Comparison of ENCODE assay signal across 25 cellular contexts in the genomic region with DNA sequence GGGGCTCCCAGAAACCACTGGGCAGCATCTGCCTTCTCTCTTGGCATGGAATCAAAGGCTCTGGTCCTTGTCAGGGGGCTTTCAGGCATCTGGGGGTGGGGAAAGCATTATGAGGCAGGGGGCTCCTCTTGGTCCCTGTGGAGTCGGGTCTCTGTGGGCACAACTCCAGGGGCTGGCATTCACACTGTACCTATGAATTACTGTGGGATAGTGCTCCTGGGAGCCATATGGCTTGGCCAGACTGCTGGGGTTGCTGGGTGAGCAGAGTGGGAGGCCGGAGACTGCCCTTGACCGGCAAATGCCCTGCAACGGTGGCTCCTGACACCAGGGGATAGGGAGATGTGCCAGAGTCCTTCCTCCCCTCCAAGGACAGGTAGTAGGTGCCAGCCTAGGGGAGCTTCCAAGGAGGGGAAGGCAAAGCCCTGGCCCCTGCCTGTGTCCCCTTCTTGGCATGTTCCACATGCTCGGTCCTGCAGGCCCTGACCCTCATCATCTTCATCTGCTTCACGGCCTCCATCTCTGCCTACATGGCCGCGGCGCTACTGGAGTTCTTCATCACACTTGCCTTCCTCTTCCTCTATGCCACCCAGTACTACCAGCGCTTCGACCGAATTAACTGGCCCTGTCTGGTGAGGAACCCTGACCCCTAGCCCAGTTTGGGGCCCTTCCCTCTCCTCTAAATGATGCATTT. TPM values are rescaled to one million over a fixed set of nuclear protein-coding genes. Genes with fewer than 3 reads are reported as not detected.
DNase-seq lines count a peak whose midpoint lies in the region; ATAC-seq and TF ChIP-seq lines count a peak whose summit lies in the region.
"Had no signal": no experiment of that assay in that cellular context is flagged by ENCODE, and none has a peak within 500 bp of the region (broad histone marks: within the 10 kb centered on the region; RNA-seq: fewer than 3 reads in every experiment).

No MANE protein-coding gene starts in this region.

- H3K4me1 ChIP-seq in psoas muscle (no peaks in the 10 kb centered on the region), stomach (peaks cover 0 to 10% (median 0%) of the 10 kb centered on the region in 4 donors)
- H3K4me1 ChIP-seq: SJCRH30 had no signal

- peak; percentile 2 for DNase-seq in activated CD4-positive, alpha-beta T cell treated with anti-CD3 and anti-CD28 coated beads for 36 hours
- no peak for DNase-seq in activated CD4-positive, alpha-beta T cell treated with anti-CD3 and anti-CD28 coated beads, Interleukin-2, amount 50 U/mL, for 48 hours
- DNase-seq in WTC11 (ENCODE audit: low spot score) (no peak), left cardiac atrium (peak; percentile 46), psoas muscle (no peak), HCEC 1CT (no peak), stomach (no peak)
- DNase-seq: ACHN; CD8-positive, alpha-beta T cell; DND-41; H7; HFFc6; MG63; NCI-H1417; NCI-H187; NCI-H2107; NCI-H774; NK-92 treated with Interleukin-12 subunit alpha and Interleukin-12 subunit beta, amount 100 ng/mL, for 24 hours; SJCRH30 had no signal

- H3K9me3 ChIP-seq in psoas muscle (no peaks in the 10 kb centered on the region), stomach (no peaks in the 10 kb centered on the region)
- H3K9me3 ChIP-seq: MG63, SJCRH30 had no signal

- peaks cover 2% of the 10 kb centered on the region for H3K27me3 Mint-ChIP-seq in activated CD4-positive, alpha-beta T cell treated with anti-CD3 and anti-CD28 coated beads for 36 hours
- H3K27me3 Mint-ChIP-seq in WTC11 (ENCODE audit: low read depth) = peaks cover 59% of the 10 kb centered on the region

- no peaks in the 10 kb centered on the region for H3K9me3 Mint-ChIP-seq in activated CD4-positive, alpha-beta T cell treated with anti-CD3 and anti-CD28 coated beads for 36 hours (ENCODE audit: low read depth)
- no peaks in the 10 kb centered on the region for H3K9me3 Mint-ChIP-seq in WTC11
- H3K9me3 Mint-ChIP-seq: CD8-positive, alpha-beta T cell; HFFc6 had no signal

- intact Hi-C loops in activated CD4-positive, alpha-beta T cell treated with anti-CD3 and anti-CD28 coated beads for 36 hours (cut with DNase I, micrococcal nuclease) = no loop called here
- intact Hi-C loops in left cardiac atrium (cut with DNase I) (no loop called here), psoas muscle (cut with DNase I) (loop anchor here in 1 of 2 donors (2.0 to 5.0 kb wide), 2 partner anchors 51 to 113 kb away; no protein-coding TSS in a partner anchor), stomach (cut with DNase I; ENCODE audit: low total_unique reads) (no loop called here)

- no peak for TF ChIP-seq POLR2A in stomach (IDR thresholded peaks at IDR 0.05)

- H3K27me3 ChIP-seq in psoas muscle (ENCODE audit: insufficient read depth in 3 of 3, low read length in 2 of 3) = peaks cover 0 to 5% (median 0%) of the 10 kb centered on the region in 3 donors
- peaks cover 0 to 28% (median 0%) of the 10 kb centered on the region in 3 donors for H3K27me3 ChIP-seq in stomach
- H3K27me3 ChIP-seq: MG63, SJCRH30 had no signal

- H3K36me3 Mint-ChIP-seq in activated CD4-positive, alpha-beta T cell treated with anti-CD3 and anti-CD28 coated beads for 36 hours (ENCODE audit: low read depth) = no peaks in the 10 kb centered on the region
- no peaks in the 10 kb centered on the region for H3K36me3 Mint-ChIP-seq in WTC11
- H3K36me3 Mint-ChIP-seq: CD8-positive, alpha-beta T cell had no signal

- POLR2A ChIA-PET in activated CD4-positive, alpha-beta T cell treated with anti-CD3 and anti-CD28 coated beads for 36 hours (lab: Charles Lee) = no interaction called here
- POLR2A ChIA-PET in WTC11 (lab: Charles Lee) = no interaction called here

- no peak overlapping the region for H3K4me3 Mint-ChIP-seq in activated CD4-positive, alpha-beta T cell treated with anti-CD3 and anti-CD28 coated beads for 36 hours
- H3K4me3 Mint-ChIP-seq in WTC11 = no peak overlapping the region
- H3K4me3 Mint-ChIP-seq: CD8-positive, alpha-beta T cell; HFFc6 had no signal

- TF ChIP-seq EP300 in stomach (IDR thresholded peaks at IDR 0.05) = no peak

- H3K4me3 ChIP-seq in psoas muscle (no peak overlapping the region), stomach (no peak overlapping the region)
- H3K4me3 ChIP-seq: GM12878, MG63, SJCRH30 had no signal

- no peak overlapping the region for H3K27ac Mint-ChIP-seq in activated CD4-positive, alpha-beta T cell treated with anti-CD3 and anti-CD28 coated beads for 36 hours
- no peak overlapping the region for H3K27ac Mint-ChIP-seq in WTC11
- H3K27ac Mint-ChIP-seq: CD8-positive, alpha-beta T cell; HFFc6 had no signal

- 76 to 86% (median 85%) methylated on average over 12 of the region's 12 CpGs for WGBS in psoas muscle, 3 donors
- WGBS in stomach, 5 donors = 85 to 94% (median 90%) methylated on average over 12 of the region's 12 CpGs

- ATAC-seq in activated CD4-positive, alpha-beta T cell treated with anti-CD3 and anti-CD28 coated beads for 36 hours = no peak
- ATAC-seq in WTC11 (no peak), left cardiac atrium (peak; percentile 3 to 5), psoas muscle (peak in 3 of 4 donors; percentile 10), GM21576 (IDR thresholded peaks at IDR 0.05; ENCODE audit: unreplicated experiment) (no peak)
- ATAC-seq: CD8-positive, alpha-beta T cell; GM12878 had no signal

- no peaks in the 10 kb centered on the region for H3K4me1 Mint-ChIP-seq in activated CD4-positive, alpha-beta T cell treated with anti-CD3 and anti-CD28 coated beads for 36 hours
- peaks cover 11% of the 10 kb centered on the region for H3K4me1 Mint-ChIP-seq in WTC11

- peaks cover 0 to 24% of the 10 kb centered on the region in 2 donors for H3K36me3 ChIP-seq in psoas muscle (ENCODE audit: insufficient read depth in 1 of 2, low read depth in 1 of 2)
- H3K36me3 ChIP-seq in stomach = no peaks in the 10 kb centered on the region
- H3K36me3 ChIP-seq: MG63, SJCRH30 had no signal

- CTCF ChIA-PET in activated CD4-positive, alpha-beta T cell treated with anti-CD3 and anti-CD28 coated beads for 36 hours (lab: Charles Lee) = interaction anchor here (0.7 to 3.0 kb wide), 6 partner anchors 11 to 257 kb away, joined by 3 to 23 read pairs (median 3); no protein-coding TSS in a partner anchor
- CTCF ChIA-PET in WTC11 (lab: Charles Lee) = interaction anchor here (1.4 to 6.4 kb wide), 11 partner anchors 11 to 309 kb away, joined by 3 to 95 read pairs (median 18); a partner anchor contains a TSS

- TF ChIP-seq CTCF in WTC11 (IDR thresholded peaks at IDR 0.05) = no peak
- TF ChIP-seq CTCF in psoas muscle (IDR thresholded peaks at IDR 0.05) = no peak
- TF ChIP-seq CTCF in stomach (IDR thresholded peaks at IDR 0.05) = no peak

- H3K27ac ChIP-seq in psoas muscle (no peak overlapping the region), stomach (no peak overlapping the region)
- H3K27ac ChIP-seq: 22Rv1, RWPE1, SJCRH30 had no signal

TF ChIP-seq in WTC11, 78 proteins besides CTCF, POLR2A, EP300 and RAD21:
- TF ChIP-seq NR3C1 (CRISPR knock-in tag; conservative IDR thresholded peaks at IDR 0.05; ENCODE audit: low read depth) = no peak
- TF ChIP-seq, protein P1, sequence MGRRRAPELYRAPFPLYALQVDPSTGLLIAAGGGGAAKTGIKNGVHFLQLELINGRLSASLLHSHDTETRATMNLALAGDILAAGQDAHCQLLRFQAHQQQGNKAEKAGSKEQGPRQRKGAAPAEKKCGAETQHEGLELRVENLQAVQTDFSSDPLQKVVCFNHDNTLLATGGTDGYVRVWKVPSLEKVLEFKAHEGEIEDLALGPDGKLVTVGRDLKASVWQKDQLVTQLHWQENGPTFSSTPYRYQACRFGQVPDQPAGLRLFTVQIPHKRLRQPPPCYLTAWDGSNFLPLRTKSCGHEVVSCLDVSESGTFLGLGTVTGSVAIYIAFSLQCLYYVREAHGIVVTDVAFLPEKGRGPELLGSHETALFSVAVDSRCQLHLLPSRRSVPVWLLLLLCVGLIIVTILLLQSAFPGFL (CRISPR knock-in tag; IDR thresholded peaks at IDR 0.05; ENCODE audit: borderline replicate concordance) = 0 out of 2 replicates have a peak, but pooled peaks have one; percentile 36
- TF ChIP-seq JUN (CRISPR knock-in tag; IDR thresholded peaks at IDR 0.05) = no peak
TF ChIP-seq in WTC11: peak in this region for 1.

RNA-seq across cellular contexts. Expression of a gene that starts 1.2 kb away (rescaled TPM):
- total RNA-seq in activated CD4-positive, alpha-beta T cell treated with anti-CD3 and anti-CD28 coated beads for 36 hours = not detected
- 0.24 to 0.41 TPM (median 0.39 TPM) in 3 replicates for total RNA-seq in WTC11 (2021)
- 1 to 10 TPM in 1 of 2 donors, under 1 TPM in 1; 0.44 to 1.4 TPM for total RNA-seq in left cardiac atrium
- total RNA-seq in psoas muscle = not detected
- polyA plus RNA-seq in psoas muscle = under 1 TPM; 0.20 to 0.63 (median 0.32) TPM
- total RNA-seq in stomach = 1 to 10 TPM in 1 of 5 donors, not detected in 4; 1.3 TPM
- polyA plus RNA-seq in stomach = 1 to 10 TPM in 1 of 3 donors, under 1 TPM in 2; 0.61 to 1.3 (median 0.87) TPM
- total RNA-seq: CD8-positive, alpha-beta T cell; GM12878; HFFc6; LHCN-M2; NCI-H460 had no signal
- polyA plus RNA-seq: GM12878 had no signal

RNA-seq across cellular contexts. Expression of a gene that starts 5.4 kb away (rescaled TPM):
- not detected for total RNA-seq in activated CD4-positive, alpha-beta T cell treated with anti-CD3 and anti-CD28 coated beads for 36 hours
- 0.24 TPM in 1 of 3 replicates, not detected in the others for total RNA-seq in WTC11 (2021)
- total RNA-seq in left cardiac atrium = not detected
- total RNA-seq in psoas muscle = not detected
- under 1 TPM in 1 of 3 donors, not detected in 2; 0.01 TPM for polyA plus RNA-seq in psoas muscle
- total RNA-seq in stomach = not detected
- polyA plus RNA-seq in stomach = not detected
- total RNA-seq: CD8-positive, alpha-beta T cell; GM12878; HFFc6; LHCN-M2; NCI-H460; SJCRH30 had no signal
- polyA plus RNA-seq: GM12878 had no signal

RNA-seq across cellular contexts. Expression of a gene that starts 13.0 kb away (rescaled TPM):
- not detected for total RNA-seq in activated CD4-positive, alpha-beta T cell treated with anti-CD3 and anti-CD28 coated beads for 36 hours
- 35.3 to 47.4 TPM (median 43.5 TPM) in 3 replicates for total RNA-seq in WTC11 (2021)
- total RNA-seq in left cardiac atrium = 10 to 100 TPM in 1 of 2 donors, 1 to 10 TPM in 1; 5.8 to 10.3 TPM
- 1 to 10 TPM in 3 of 4 donors, under 1 TPM in 1; 0.93 to 2.5 (median 1.4) TPM for total RNA-seq in psoas muscle
- 1 to 10 TPM in 2 of 3 donors, under 1 TPM in 1; 0.98 to 1.1 (median 1.1) TPM for polyA plus RNA-seq in psoas muscle
- 1 to 10 TPM; 3.1 to 9.6 (median 5.5) TPM for total RNA-seq in stomach
- 10 to 100 TPM in 1 of 3 donors, 1 to 10 TPM in 2; 3.4 to 20.6 (median 6.8) TPM for polyA plus RNA-seq in stomach
- total RNA-seq: CD8-positive, alpha-beta T cell; LHCN-M2 had no signal
- polyA plus RNA-seq: GM12878 had no signal

RNA-seq across cellular contexts. Expression of a gene that starts 25.3 kb away (rescaled TPM):
- total RNA-seq in activated CD4-positive, alpha-beta T cell treated with anti-CD3 and anti-CD28 coated beads for 36 hours = 1 to 10 TPM; 4.7 to 5.3 TPM
- 42.3 to 52.4 TPM (median 51.4 TPM) in 3 replicates for total RNA-seq in WTC11 (2021)
- total RNA-seq in left cardiac atrium = 10 to 100 TPM; 31.4 to 34.6 TPM
- 1 to 10 TPM in 3 of 4 donors, under 1 TPM in 1; 0.95 to 6.3 (median 1.8) TPM for total RNA-seq in psoas muscle
- polyA plus RNA-seq in psoas muscle = 1 to 10 TPM; 1.1 to 1.4 (median 1.2) TPM
- total RNA-seq in stomach = 10 to 100 TPM; 14.1 to 33.3 (median 22.3) TPM
- 10 to 100 TPM in 2 of 3 donors, 1 to 10 TPM in 1; 7.0 to 18.3 (median 12.5) TPM for polyA plus RNA-seq in stomach
- total RNA-seq: GM12878 had no signal
- polyA plus RNA-seq: GM12878 had no signal

RNA-seq across cellular contexts. Expression of a gene that starts 30.1 kb away (rescaled TPM):
- under 1 TPM; 0.14 to 0.16 TPM for total RNA-seq in activated CD4-positive, alpha-beta T cell treated with anti-CD3 and anti-CD28 coated beads for 36 hours
- total RNA-seq in WTC11 (2021) = 0.09 to 0.14 TPM (median 0.09 TPM) in 3 replicates
- total RNA-seq in left cardiac atrium = over 10,000 TPM; 10,415 to 11,820 TPM
- total RNA-seq in psoas muscle = 100 to 1,000 TPM in 3 of 4 donors, 10 to 100 TPM in 1; 44.1 to 532 (median 191) TPM
- polyA plus RNA-seq in psoas muscle = 100 to 1,000 TPM in 1 of 3 donors, 10 to 100 TPM in 2; 50.3 to 143 (median 60.7) TPM
- total RNA-seq in stomach = under 1 TPM in 1 of 5 donors, not detected in 4; 0.37 TPM
- 1 to 10 TPM in 2 of 3 donors, under 1 TPM in 1; 0.50 to 3.2 (median 1.4) TPM for polyA plus RNA-seq in stomach
- total RNA-seq: CD8-positive, alpha-beta T cell; GM12878; HFFc6; LHCN-M2; NCI-H460; SJCRH30 had no signal

Comparison
In these comparisons a context has a peak if more than half of its experiments do, and no peak if none do; other contexts are left out.
1. DNase-seq: peak in activated CD4-positive, alpha-beta T cell treated with anti-CD3 and anti-CD28 coated beads for 36 hours (single experiment) and left cardiac atrium (single experiment); none in activated CD4-positive, alpha-beta T cell treated with anti-CD3 and anti-CD28 coated beads, Interleukin-2, amount 50 U/mL, for 48 hours (0 of 2), WTC11 (single experiment), psoas muscle (0 of 2), HCEC 1CT (single experiment) and stomach (single experiment).
2. ATAC-seq: peak in left cardiac atrium (2 of 2) and psoas muscle (3 of 4); none in activated CD4-positive, alpha-beta T cell treated with anti-CD3 and anti-CD28 coated beads for 36 hours (single experiment), WTC11 (single experiment) and GM21576 (single experiment).